ENCODE assay signal across 8 cellular contexts in genomic region chr1:42958488-42959317, GRCh38. TPM values are rescaled to one million over a fixed set of nuclear protein-coding genes. Genes with fewer than 3 reads are reported as not detected.
DNase-seq lines count a peak whose midpoint lies in the region; ATAC-seq and TF ChIP-seq lines count a peak whose summit lies in the region.

TSS of gene SLC2A1 (minus strand) at chr1:42958868. CDS start at chr1:42958651, 217 bp downstream.

- DNase-seq in AG08396 (ENCODE audit: low spot score), result peak; percentile 97
- peak; percentile 95 for DNase-seq in NCI-H345 (lab: John Stamatoyannopoulos, UW)
- DNase-seq in cerebellar nuclear complex (lab: John Stamatoyannopoulos, UW), result peak; percentile 84 to 93
- no peak for DNase-seq in kidney epithelial cell (ENCODE audit: low read depth)
- peak; percentile 98 for DNase-seq in stimulated activated CD4-positive, alpha-beta T cell treated with anti-CD3 and anti-CD28 coated beads, Interleukin-15, amount 100 ng/mL, for 24 hours

- no peaks in the 10 kb centered on the region for H3K27me3 ChIP-seq in kidney epithelial cell (ENCODE audit: control insufficient read depth, insufficient read depth, low read length)

- no peak for TF ChIP-seq CTCF in kidney epithelial cell (IDR thresholded peaks at IDR 0.05; ENCODE audit: insufficient read depth, low read length, poor library complexity, severe bottlenecking)

- no peaks in the 10 kb centered on the region for H3K36me3 ChIP-seq in kidney epithelial cell (ENCODE audit: control insufficient read depth, insufficient read depth, low read length)

- peak within 1 kb of the TSS; percentile 91 for H3K4me3 ChIP-seq in kidney epithelial cell (ENCODE audit: low read depth, low read length)

- peak; percentile 83 for ATAC-seq in GM19025 (IDR thresholded peaks at IDR 0.05; ENCODE audit: low read depth, unreplicated experiment)
- ATAC-seq in HG03280 (IDR thresholded peaks at IDR 0.05; ENCODE audit: unreplicated experiment), result peak; percentile 86
- peak; percentile 87 to 88 for ATAC-seq in activated CD4-positive, CD25-positive, alpha-beta regulatory T cell treated with anti-CD3 and anti-CD28 coated beads, Interleukin-2, amount 50 U/mL, for 24 hours

RNA-seq across cellular contexts. Expression of gene SLC2A1, which starts in this region (rescaled TPM):
- total RNA-seq in kidney epithelial cell, result 573 and 1,021 TPM in 2 replicates
